Comparison of ENCODE assay signal across 29 cellular contexts in the genomic region with DNA sequence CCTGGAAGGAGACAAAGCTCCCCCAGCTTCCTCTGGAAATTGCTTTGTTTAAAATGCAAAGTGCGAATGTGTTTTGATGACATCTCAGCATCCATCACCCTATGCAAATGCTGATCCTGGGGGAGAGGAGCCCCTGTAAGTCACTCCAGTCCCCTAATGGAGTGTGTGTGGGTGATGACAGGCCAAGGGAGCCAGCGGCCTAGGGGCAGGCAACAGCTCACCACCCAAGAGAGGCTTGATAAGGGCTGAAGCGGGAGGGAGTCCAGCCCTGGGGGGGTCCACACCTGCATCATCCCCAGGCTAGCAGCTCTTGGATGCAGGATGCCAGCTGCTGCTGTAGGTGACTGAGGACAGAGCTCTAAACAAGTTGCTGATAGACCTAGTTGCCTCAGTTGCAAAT.
"Had no signal": no experiment of that assay in that cellular context is flagged by ENCODE, and none has a peak within 500 bp of the region (broad histone marks: within the 10 kb centered on the region; RNA-seq: fewer than 3 reads in every experiment).

No MANE protein-coding gene starts in this region.

- ATAC-seq: esophagus mucosa; gastrocnemius medialis; left lobe of liver; mucosa of descending colon; natural killer cell treated with Interleukin-12 subunit alpha and Interleukin-12 subunit beta and Interleukin-15 and Interleukin-18, amount 100 ng/mL, for 72 hours; psoas muscle; stimulated activated naive CD8-positive, alpha-beta T cell treated with anti-CD3 and anti-CD28 coated beads, Interleukin-15, amount 100 ng/mL, for 72 hours had no signal

- H3K4me1 Mint-ChIP-seq: memory B cell, naive B cell had no signal

- FAIRE-seq: colon, keratinocyte had no signal

- H3K36me3 Mint-ChIP-seq: memory B cell; mesothelial cell of epicardium; naive B cell; natural killer cell treated with Interleukin-12 subunit alpha and Interleukin-12 subunit beta and Interleukin-15 and Interleukin-18, amount 100 ng/mL, for 72 hours; neural progenitor cell had no signal

- H3K9me3 Mint-ChIP-seq: memory B cell; mesothelial cell of epicardium; natural killer cell treated with Interleukin-12 subunit alpha and Interleukin-12 subunit beta and Interleukin-15 and Interleukin-18, amount 100 ng/mL, for 72 hours; neural progenitor cell; stimulated activated naive CD8-positive, alpha-beta T cell treated with anti-CD3 and anti-CD28 coated beads, Interleukin-15, amount 100 ng/mL, for 72 hours had no signal

- H3K27ac ChIP-seq: dorsolateral prefrontal cortex, epithelial cell of prostate, gastrocnemius medialis, neural progenitor cell, psoas muscle, skin epidermis, suprapubic skin had no signal

- H3K4me3 Mint-ChIP-seq: memory B cell; mesothelial cell of epicardium; naive B cell; natural killer cell treated with Interleukin-12 subunit alpha and Interleukin-12 subunit beta and Interleukin-15 and Interleukin-18, amount 100 ng/mL, for 72 hours; neural progenitor cell; stimulated activated naive CD8-positive, alpha-beta T cell treated with anti-CD3 and anti-CD28 coated beads, Interleukin-15, amount 100 ng/mL, for 72 hours had no signal

- H3K4me1 ChIP-seq: gastrocnemius medialis, neural progenitor cell, psoas muscle, suprapubic skin had no signal

- H3K4me3 ChIP-seq: dorsolateral prefrontal cortex, gastrocnemius medialis, lung, mucosa of descending colon, neural progenitor cell, psoas muscle, skin epidermis, suprapubic skin had no signal

- H3K27me3 ChIP-seq: gastrocnemius medialis, neural progenitor cell had no signal

- H3K36me3 ChIP-seq: gastrocnemius medialis, neural progenitor cell, suprapubic skin had no signal

- H3K9ac ChIP-seq: neural progenitor cell had no signal

- H3K27ac Mint-ChIP-seq: memory B cell; mesothelial cell of epicardium; natural killer cell treated with Interleukin-12 subunit alpha and Interleukin-12 subunit beta and Interleukin-15 and Interleukin-18, amount 100 ng/mL, for 72 hours; neural progenitor cell; stimulated activated naive CD8-positive, alpha-beta T cell treated with anti-CD3 and anti-CD28 coated beads, Interleukin-15, amount 100 ng/mL, for 72 hours had no signal

- DNase-seq: dorsolateral prefrontal cortex; effector CD4-positive, alpha-beta T cell; foreskin fibroblast; gastrocnemius medialis; head of caudate nucleus; mucosa of descending colon; naive B cell; nucleus accumbens; psoas muscle; right cardiac atrium; stimulated activated CD4-positive, alpha-beta T cell treated with anti-CD3 and anti-CD28 coated beads, Interleukin-12 subunit alpha, Interleukin-12 subunit beta, amount 100 ng/mL, for 4 hours; stimulated activated CD4-positive, alpha-beta T cell treated with anti-CD3 and anti-CD28 coated beads, Interleukin-1b, Interleukin-23, amount 100 ng/mL, for 48 hours; stimulated activated CD4-positive, alpha-beta T cell treated with anti-CD3 and anti-CD28 coated beads, Interleukin-4, amount 100 ng/mL, for 1 hour; stimulated activated CD8-positive, alpha-beta memory T cell treated with anti-CD3 and anti-CD28 coated beads, Interleukin-4, amount 100 ng/mL, for 48 hours; stimulated activated naive CD4-positive, alpha-beta T cell; stimulated activated naive CD8-positive, alpha-beta T cell treated with anti-CD3 and anti-CD28 coated beads, Interleukin-15, amount 100 ng/mL, for 72 hours; trophoblast cell had no signal

- H3K9me3 ChIP-seq: gastrocnemius medialis, mucosa of descending colon, psoas muscle, suprapubic skin had no signal
